In the genomic region with DNA sequence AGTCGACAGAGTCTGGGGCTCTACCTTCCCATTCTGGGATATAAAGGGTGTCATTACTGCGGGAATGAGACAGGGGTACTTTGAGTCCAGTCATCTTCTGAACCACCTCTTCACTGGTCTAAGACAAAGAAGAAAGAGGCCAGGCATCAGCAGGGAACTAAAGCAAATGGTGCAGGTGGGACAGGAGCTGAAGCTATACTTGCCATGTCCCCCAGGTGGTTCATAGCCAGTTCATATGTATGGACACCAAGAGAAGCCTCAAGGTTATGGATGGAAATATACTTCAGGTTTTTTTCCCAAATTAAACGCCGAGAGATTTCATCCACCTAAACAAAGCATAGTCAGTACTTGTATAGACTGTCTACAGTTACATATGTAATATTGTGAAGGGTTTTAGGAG, we compare ENCODE assay signal across 2 cellular contexts.
TF ChIP-seq lines count a peak whose summit lies in the region.

No MANE protein-coding gene starts in this region.

TF ChIP-seq in GM23338, 12 proteins besides CTCF, POLR2A, EP300 and RAD21:
- TF ChIP-seq STAT1 (IDR thresholded peaks at IDR 0.05; ENCODE audit: unreplicated experiment) (no peak), ZNF114 (CRISPR knock-in tag; IDR thresholded peaks at IDR 0.05) (no peak), EZH2phosphoT487 (IDR thresholded peaks at IDR 0.05; ENCODE audit: unreplicated experiment) (no peak), CREB1 (CRISPR knock-in tag; IDR thresholded peaks at IDR 0.05; ENCODE audit: low read depth) (no peak), JUNB (IDR thresholded peaks at IDR 0.05; ENCODE audit: unreplicated experiment) (no peak), POLR2AphosphoS5 (IDR thresholded peaks at IDR 0.05; ENCODE audit: low read depth) (no peak), NANOG (IDR thresholded peaks at IDR 0.05; ENCODE audit: borderline replicate concordance) (no peak), ZNF331 (CRISPR knock-in tag; IDR thresholded peaks at IDR 0.05; ENCODE audit: low read depth) (no peak), EZH2 (IDR thresholded peaks at IDR 0.05; ENCODE audit: low read depth, unreplicated experiment) (no peak)
- TF ChIP-seq, protein P1, sequence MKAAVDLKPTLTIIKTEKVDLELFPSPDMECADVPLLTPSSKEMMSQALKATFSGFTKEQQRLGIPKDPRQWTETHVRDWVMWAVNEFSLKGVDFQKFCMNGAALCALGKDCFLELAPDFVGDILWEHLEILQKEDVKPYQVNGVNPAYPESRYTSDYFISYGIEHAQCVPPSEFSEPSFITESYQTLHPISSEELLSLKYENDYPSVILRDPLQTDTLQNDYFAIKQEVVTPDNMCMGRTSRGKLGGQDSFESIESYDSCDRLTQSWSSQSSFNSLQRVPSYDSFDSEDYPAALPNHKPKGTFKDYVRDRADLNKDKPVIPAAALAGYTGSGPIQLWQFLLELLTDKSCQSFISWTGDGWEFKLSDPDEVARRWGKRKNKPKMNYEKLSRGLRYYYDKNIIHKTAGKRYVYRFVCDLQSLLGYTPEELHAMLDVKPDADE (IDR thresholded peaks at IDR 0.05): no peak
- TF ChIP-seq, protein P2, sequence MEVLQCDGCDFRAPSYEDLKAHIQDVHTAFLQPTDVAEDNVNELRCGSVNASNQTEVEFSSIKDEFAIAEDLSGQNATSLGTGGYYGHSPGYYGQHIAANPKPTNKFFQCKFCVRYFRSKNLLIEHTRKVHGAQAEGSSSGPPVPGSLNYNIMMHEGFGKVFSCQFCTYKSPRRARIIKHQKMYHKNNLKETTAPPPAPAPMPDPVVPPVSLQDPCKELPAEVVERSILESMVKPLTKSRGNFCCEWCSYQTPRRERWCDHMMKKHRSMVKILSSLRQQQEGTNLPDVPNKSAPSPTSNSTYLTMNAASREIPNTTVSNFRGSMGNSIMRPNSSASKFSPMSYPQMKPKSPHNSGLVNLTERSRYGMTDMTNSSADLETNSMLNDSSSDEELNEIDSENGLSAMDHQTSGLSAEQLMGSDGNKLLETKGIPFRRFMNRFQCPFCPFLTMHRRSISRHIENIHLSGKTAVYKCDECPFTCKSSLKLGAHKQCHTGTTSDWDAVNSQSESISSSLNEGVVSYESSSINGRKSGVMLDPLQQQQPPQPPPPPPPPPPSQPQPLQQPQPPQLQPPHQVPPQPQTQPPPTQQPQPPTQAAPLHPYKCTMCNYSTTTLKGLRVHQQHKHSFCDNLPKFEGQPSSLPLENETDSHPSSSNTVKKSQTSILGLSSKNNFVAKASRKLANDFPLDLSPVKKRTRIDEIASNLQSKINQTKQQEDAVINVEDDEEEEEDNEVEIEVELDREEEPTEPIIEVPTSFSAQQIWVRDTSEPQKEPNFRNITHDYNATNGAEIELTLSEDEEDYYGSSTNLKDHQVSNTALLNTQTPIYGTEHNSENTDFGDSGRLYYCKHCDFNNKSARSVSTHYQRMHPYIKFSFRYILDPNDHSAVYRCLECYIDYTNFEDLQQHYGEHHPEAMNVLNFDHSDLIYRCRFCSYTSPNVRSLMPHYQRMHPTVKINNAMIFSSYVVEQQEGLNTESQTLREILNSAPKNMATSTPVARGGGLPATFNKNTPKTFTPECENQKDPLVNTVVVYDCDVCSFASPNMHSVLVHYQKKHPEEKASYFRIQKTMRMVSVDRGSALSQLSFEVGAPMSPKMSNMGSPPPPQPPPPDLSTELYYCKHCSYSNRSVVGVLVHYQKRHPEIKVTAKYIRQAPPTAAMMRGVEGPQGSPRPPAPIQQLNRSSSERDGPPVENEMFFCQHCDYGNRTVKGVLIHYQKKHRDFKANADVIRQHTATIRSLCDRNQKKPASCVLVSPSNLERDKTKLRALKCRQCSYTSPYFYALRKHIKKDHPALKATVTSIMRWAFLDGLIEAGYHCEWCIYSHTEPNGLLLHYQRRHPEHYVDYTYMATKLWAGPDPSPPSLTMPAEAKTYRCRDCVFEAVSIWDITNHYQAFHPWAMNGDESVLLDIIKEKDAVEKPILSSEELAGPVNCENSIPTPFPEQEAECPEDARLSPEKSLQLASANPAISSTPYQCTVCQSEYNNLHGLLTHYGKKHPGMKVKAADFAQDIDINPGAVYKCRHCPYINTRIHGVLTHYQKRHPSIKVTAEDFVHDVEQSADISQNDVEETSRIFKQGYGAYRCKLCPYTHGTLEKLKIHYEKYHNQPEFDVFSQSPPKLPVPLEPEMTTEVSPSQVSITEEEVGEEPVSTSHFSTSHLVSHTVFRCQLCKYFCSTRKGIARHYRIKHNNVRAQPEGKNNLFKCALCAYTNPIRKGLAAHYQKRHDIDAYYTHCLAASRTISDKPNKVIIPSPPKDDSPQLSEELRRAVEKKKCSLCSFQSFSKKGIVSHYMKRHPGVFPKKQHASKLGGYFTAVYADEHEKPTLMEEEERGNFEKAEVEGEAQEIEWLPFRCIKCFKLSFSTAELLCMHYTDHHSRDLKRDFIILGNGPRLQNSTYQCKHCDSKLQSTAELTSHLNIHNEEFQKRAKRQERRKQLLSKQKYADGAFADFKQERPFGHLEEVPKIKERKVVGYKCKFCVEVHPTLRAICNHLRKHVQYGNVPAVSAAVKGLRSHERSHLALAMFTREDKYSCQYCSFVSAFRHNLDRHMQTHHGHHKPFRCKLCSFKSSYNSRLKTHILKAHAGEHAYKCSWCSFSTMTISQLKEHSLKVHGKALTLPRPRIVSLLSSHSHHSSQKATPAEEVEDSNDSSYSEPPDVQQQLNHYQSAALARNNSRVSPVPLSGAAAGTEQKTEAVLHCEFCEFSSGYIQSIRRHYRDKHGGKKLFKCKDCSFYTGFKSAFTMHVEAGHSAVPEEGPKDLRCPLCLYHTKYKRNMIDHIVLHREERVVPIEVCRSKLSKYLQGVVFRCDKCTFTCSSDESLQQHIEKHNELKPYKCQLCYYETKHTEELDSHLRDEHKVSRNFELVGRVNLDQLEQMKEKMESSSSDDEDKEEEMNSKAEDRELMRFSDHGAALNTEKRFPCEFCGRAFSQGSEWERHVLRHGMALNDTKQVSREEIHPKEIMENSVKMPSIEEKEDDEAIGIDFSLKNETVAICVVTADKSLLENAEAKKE (CRISPR knock-in tag; IDR thresholded peaks at IDR 0.05): no peak
TF ChIP-seq in GM23338: peak in this region for 0.

TF ChIP-seq in IMR-90, 13 proteins besides CTCF, POLR2A, EP300 and RAD21:
- TF ChIP-seq MAZ (IDR thresholded peaks at IDR 0.05; ENCODE audit: borderline replicate concordance, low read depth, low read length) (no peak), CHD1 (IDR thresholded peaks at IDR 0.05; ENCODE audit: low read depth, low read length) (no peak), MAFK (IDR thresholded peaks at IDR 0.05; ENCODE audit: low read depth, low read length) (no peak), SMC3 (IDR thresholded peaks at IDR 0.05; ENCODE audit: low read depth, low read length) (no peak), BHLHE40 (IDR thresholded peaks at IDR 0.05; ENCODE audit: low read depth, low read length) (no peak), NFE2L2 (IDR thresholded peaks at IDR 0.05; ENCODE audit: low read depth, low read length) (no peak), RFX5 (IDR thresholded peaks at IDR 0.05; ENCODE audit: low read depth, low read length) (no peak)
- TF ChIP-seq, protein P3, sequence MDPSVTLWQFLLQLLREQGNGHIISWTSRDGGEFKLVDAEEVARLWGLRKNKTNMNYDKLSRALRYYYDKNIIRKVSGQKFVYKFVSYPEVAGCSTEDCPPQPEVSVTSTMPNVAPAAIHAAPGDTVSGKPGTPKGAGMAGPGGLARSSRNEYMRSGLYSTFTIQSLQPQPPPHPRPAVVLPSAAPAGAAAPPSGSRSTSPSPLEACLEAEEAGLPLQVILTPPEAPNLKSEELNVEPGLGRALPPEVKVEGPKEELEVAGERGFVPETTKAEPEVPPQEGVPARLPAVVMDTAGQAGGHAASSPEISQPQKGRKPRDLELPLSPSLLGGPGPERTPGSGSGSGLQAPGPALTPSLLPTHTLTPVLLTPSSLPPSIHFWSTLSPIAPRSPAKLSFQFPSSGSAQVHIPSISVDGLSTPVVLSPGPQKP (IDR thresholded peaks at IDR 0.05; ENCODE audit: borderline replicate concordance, low read depth, low read length): no peak
- TF ChIP-seq, protein P4, sequence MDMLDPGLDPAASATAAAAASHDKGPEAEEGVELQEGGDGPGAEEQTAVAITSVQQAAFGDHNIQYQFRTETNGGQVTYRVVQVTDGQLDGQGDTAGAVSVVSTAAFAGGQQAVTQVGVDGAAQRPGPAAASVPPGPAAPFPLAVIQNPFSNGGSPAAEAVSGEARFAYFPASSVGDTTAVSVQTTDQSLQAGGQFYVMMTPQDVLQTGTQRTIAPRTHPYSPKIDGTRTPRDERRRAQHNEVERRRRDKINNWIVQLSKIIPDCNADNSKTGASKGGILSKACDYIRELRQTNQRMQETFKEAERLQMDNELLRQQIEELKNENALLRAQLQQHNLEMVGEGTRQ (IDR thresholded peaks at IDR 0.05; ENCODE audit: low read depth, low read length): no peak
